ENCODE assay signal across 8 cellular contexts in the genomic region with DNA sequence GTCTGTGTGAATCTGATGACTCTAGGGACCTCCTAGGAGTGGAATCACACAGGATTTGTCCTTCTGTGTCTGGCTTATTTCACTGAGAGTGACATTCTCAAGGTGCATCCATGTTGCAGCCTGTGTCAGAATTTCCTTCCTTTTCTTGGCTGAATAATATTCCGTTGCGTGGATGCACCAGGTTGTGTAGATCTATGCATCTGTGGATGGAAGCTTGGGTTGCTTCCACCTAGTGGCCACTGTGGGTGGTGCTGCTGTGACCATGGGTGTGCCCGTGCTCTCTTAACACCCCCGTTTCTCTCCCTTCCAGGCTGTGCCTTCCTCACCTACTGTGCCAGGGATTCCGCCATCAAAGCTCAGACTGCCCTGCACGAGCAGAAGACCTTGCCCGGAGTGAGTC. TPM values are rescaled to one million over a fixed set of nuclear protein-coding genes. Genes with fewer than 3 reads are reported as not detected.
DNase-seq lines count a peak whose midpoint lies in the region; ATAC-seq, FAIRE-seq and TF ChIP-seq lines count a peak whose summit lies in the region.

No MANE protein-coding gene starts in this region.

- no peaks in the 10 kb centered on the region for H3K36me3 Mint-ChIP-seq in CD4-positive, CD25-positive, alpha-beta regulatory T cell
- peaks cover 1 to 2% of the 10 kb centered on the region in 2 donors for H3K36me3 Mint-ChIP-seq in activated T-cell treated with anti-CD3 and anti-CD28 coated beads, Interleukin-2, amount 50 U/mL, for 72 hours (ENCODE audit: insufficient read depth in 2 of 2)

- dilution Hi-C loops in keratinocyte (cut with MboI; ENCODE audit: extremely low pct_ligation_motif_present, low sequenced_read_pairs), result no loop called here

- H3K4me3 Mint-ChIP-seq in CD4-positive, CD25-positive, alpha-beta regulatory T cell, result no peak overlapping the region
- no peak overlapping the region for H3K4me3 Mint-ChIP-seq in activated T-cell treated with anti-CD3 and anti-CD28 coated beads, Interleukin-2, amount 50 U/mL, for 72 hours

- no peak for FAIRE-seq in keratinocyte (lab: Jason Lieb, UNC)

- no peaks in the 10 kb centered on the region for H3K4me1 Mint-ChIP-seq in CD4-positive, CD25-positive, alpha-beta regulatory T cell
- no peaks in the 10 kb centered on the region for H3K4me1 Mint-ChIP-seq in activated T-cell treated with anti-CD3 and anti-CD28 coated beads, Interleukin-2, amount 50 U/mL, for 72 hours (ENCODE audit: low read depth)

- no peak overlapping the region for H3K4me3 ChIP-seq in CD4-positive, CD25-positive, alpha-beta regulatory T cell (ENCODE audit: low read depth, low read length)
- H3K4me3 ChIP-seq in MM.1S (ENCODE audit: low read length) (no peak overlapping the region), keratinocyte (ENCODE audit: control insufficient read depth in 2 of 3, extremely low read depth in 1 of 3, insufficient read depth in 2 of 3, low read depth in 1 of 3, low read length in 3 of 3) (no peak overlapping the region), upper lobe of right lung (no peak overlapping the region)

- no peaks in the 10 kb centered on the region for H3K9me2 ChIP-seq in MM.1S (replicated peaks; ENCODE audit: insufficient read depth, low read length)

- H3K4me2 ChIP-seq in MM.1S (ENCODE audit: low read depth, low read length) (no peak overlapping the region), keratinocyte (ENCODE audit: control insufficient read depth, extremely low read depth, insufficient read depth, low read depth, low read length) (no peak overlapping the region)

- H3K27me3 ChIP-seq in CD4-positive, CD25-positive, alpha-beta regulatory T cell (ENCODE audit: control insufficient read depth, insufficient read depth, low read length), result no peaks in the 10 kb centered on the region
- H3K27me3 ChIP-seq in MM.1S (replicated peaks; ENCODE audit: insufficient read depth, low read length), result peaks cover 69% of the 10 kb centered on the region
- H3K27me3 ChIP-seq in keratinocyte (ENCODE audit: control insufficient read depth, extremely low read depth, insufficient read depth, low read length), result no peaks in the 10 kb centered on the region
- peaks cover 6% of the 10 kb centered on the region for H3K27me3 ChIP-seq in upper lobe of right lung

- H4K20me1 ChIP-seq in MM.1S (ENCODE audit: insufficient read depth, low read length) (no peaks in the 10 kb centered on the region), keratinocyte (ENCODE audit: control insufficient read depth, extremely low read depth, insufficient read depth, low read length) (no peaks in the 10 kb centered on the region)

- H3K36me3 ChIP-seq in CD4-positive, CD25-positive, alpha-beta regulatory T cell (ENCODE audit: control insufficient read depth, insufficient read depth, low read length), result no peaks in the 10 kb centered on the region
- H3K36me3 ChIP-seq in MM.1S (replicated peaks; ENCODE audit: insufficient read depth, low read length) (no peaks in the 10 kb centered on the region), keratinocyte (ENCODE audit: control insufficient read depth in 2 of 2, extremely low read depth in 1 of 2, insufficient read depth in 2 of 2, low read length in 2 of 2) (no peaks in the 10 kb centered on the region), upper lobe of right lung (no peaks in the 10 kb centered on the region)

- intact Hi-C loops in upper lobe of right lung (cut with DNase I), result no loop called here

- H2AFZ ChIP-seq in MM.1S (ENCODE audit: low read length) (no peak overlapping the region), keratinocyte (ENCODE audit: control insufficient read depth, low read length) (no peak overlapping the region)

- peak; percentile 37 to 45 for ATAC-seq in CD4-positive, CD25-positive, alpha-beta regulatory T cell (ENCODE audit: low read depth in 2 of 2)
- ATAC-seq in activated T-cell treated with anti-CD3 and anti-CD28 coated beads, Interleukin-2, amount 50 U/mL, for 72 hours (replicated peaks in 1 of 2), result peak in 1 of 2 donors; percentile 45
- peak; percentile 80 for ATAC-seq in upper lobe of right lung

- no peak overlapping the region for H3K27ac ChIP-seq in CD4-positive, CD25-positive, alpha-beta regulatory T cell (ENCODE audit: insufficient read depth, low read length, poor library complexity, severe bottlenecking)
- H3K27ac ChIP-seq in MM.1S (ENCODE audit: low read length) (no peak overlapping the region), keratinocyte (ENCODE audit: control insufficient read depth, insufficient read depth, low read length) (no peak overlapping the region), upper lobe of right lung (no peak overlapping the region)

- peaks cover 5 to 11% of the 10 kb centered on the region in 2 experiments for H3K9me3 ChIP-seq in CD4-positive, CD25-positive, alpha-beta regulatory T cell (ENCODE audit: control insufficient read depth in 2 of 2, low read length in 2 of 2)
- H3K9me3 ChIP-seq in MM.1S (replicated peaks; ENCODE audit: insufficient read depth, low read length), result no peaks in the 10 kb centered on the region
- no peaks in the 10 kb centered on the region for H3K9me3 ChIP-seq in keratinocyte (ENCODE audit: control insufficient read depth, low read depth, low read length)
- no peaks in the 10 kb centered on the region for H3K9me3 ChIP-seq in upper lobe of right lung

- peaks cover 8% of the 10 kb centered on the region for H3K27me3 Mint-ChIP-seq in CD4-positive, CD25-positive, alpha-beta regulatory T cell
- peaks cover 36% of the 10 kb centered on the region for H3K27me3 Mint-ChIP-seq in activated T-cell treated with anti-CD3 and anti-CD28 coated beads, Interleukin-2, amount 50 U/mL, for 72 hours (ENCODE audit: low read depth)

- H3K9ac ChIP-seq in MM.1S (ENCODE audit: low read length), result no peak overlapping the region
- H3K9ac ChIP-seq in keratinocyte (ENCODE audit: control insufficient read depth, extremely low read depth, insufficient read depth, low read length), result no peak overlapping the region

- no peaks in the 10 kb centered on the region for H3F3A ChIP-seq in MM.1S (ENCODE audit: insufficient read depth, low read length)

- no peaks in the 10 kb centered on the region for H3K79me2 ChIP-seq in MM.1S (ENCODE audit: low read length)
- no peaks in the 10 kb centered on the region for H3K79me2 ChIP-seq in keratinocyte (ENCODE audit: control insufficient read depth, insufficient read depth, low read length)

- H3K4me1 ChIP-seq in CD4-positive, CD25-positive, alpha-beta regulatory T cell (ENCODE audit: control insufficient read depth, insufficient read depth, low read length, poor library complexity, severe bottlenecking), result no peaks in the 10 kb centered on the region
- H3K4me1 ChIP-seq in MM.1S (ENCODE audit: low read length) (no peaks in the 10 kb centered on the region), keratinocyte (ENCODE audit: control insufficient read depth, extremely low read depth, insufficient read depth, low read length) (no peaks in the 10 kb centered on the region), upper lobe of right lung (no peaks in the 10 kb centered on the region)

- H3K27ac Mint-ChIP-seq in CD4-positive, CD25-positive, alpha-beta regulatory T cell, result no peak overlapping the region
- H3K27ac Mint-ChIP-seq in activated T-cell treated with anti-CD3 and anti-CD28 coated beads, Interleukin-2, amount 50 U/mL, for 72 hours, result no peak overlapping the region

- peak; percentile 71 for TF ChIP-seq CTCF in MM.1S (IDR thresholded peaks at IDR 0.05; ENCODE audit: low read length)
- TF ChIP-seq CTCF in keratinocyte (optimal IDR thresholded peaks at IDR 0.05 in 1 of 3, IDR thresholded peaks at IDR 0.05 in 1 of 3, conservative IDR thresholded peaks at IDR 0.05 in 1 of 3; ENCODE audit: extremely low read depth in 1 of 3, insufficient read depth in 2 of 3, low read length in 3 of 3), result peak; percentile 64 to 77 (median 75)
- TF ChIP-seq CTCF in upper lobe of right lung (IDR thresholded peaks at IDR 0.05), result peak; percentile 57

- no peaks in the 10 kb centered on the region for H3K9me1 ChIP-seq in keratinocyte (ENCODE audit: control insufficient read depth, extremely low read depth, insufficient read depth, low read length)

- peak in 2 of 3 donors; percentile 24 to 27 for DNase-seq in CD4-positive, CD25-positive, alpha-beta regulatory T cell
- DNase-seq in MM.1S (no peak), keratinocyte (ENCODE audit: low read depth, low spot score) (no peak), upper lobe of right lung (no peak), NCI-H2107 treated with DMSO at 0.1 percent for 48 hours (lab: John Stamatoyannopoulos, UW; ENCODE audit: unreplicated experiment) (no peak), NCI-H2171 treated with DMSO at 0.1 percent for 48 hours (lab: John Stamatoyannopoulos, UW) (no peak), nucleus accumbens (lab: John Stamatoyannopoulos, UW) (no peak)
- peak; percentile 43 to 49 for DNase-seq in activated T-cell treated with anti-CD3 and anti-CD28 coated beads, Interleukin-2, amount 50 U/mL, for 72 hours

- H3K9me3 Mint-ChIP-seq in CD4-positive, CD25-positive, alpha-beta regulatory T cell, result peaks cover 0 to 16% (median 3%) of the 10 kb centered on the region in 7 donors
- H3K9me3 Mint-ChIP-seq in activated T-cell treated with anti-CD3 and anti-CD28 coated beads, Interleukin-2, amount 50 U/mL, for 72 hours, result peaks cover 6 to 10% of the 10 kb centered on the region in 2 donors

RNA-seq across cellular contexts. Expression of a gene that starts 26.2 kb away (rescaled TPM):
- 0.17 TPM for total RNA-seq in CD4-positive, CD25-positive, alpha-beta regulatory T cell
- polyA plus RNA-seq in CD4-positive, CD25-positive, alpha-beta regulatory T cell, result not detected
- total RNA-seq in activated T-cell treated with anti-CD3 and anti-CD28 coated beads, Interleukin-2, amount 50 U/mL, for 72 hours, result under 1 TPM; 0.17 to 0.42 TPM
- 0.04 to 0.05 TPM (median 0.04 TPM) in 3 replicates for polyA plus RNA-seq in keratinocyte
- polyA plus RNA-seq in keratinocyte (2011; ENCODE audit: low read depth), result not detected
- polyA plus RNA-seq in keratinocyte (2011; cell fraction: cytosol; rRNA removed), result 0.03 and 0.06 TPM in 2 replicates
- 0.34 and 0.39 TPM in 2 replicates for polyA plus RNA-seq in keratinocyte (2011; cell fraction: nucleus; rRNA removed)
- 0.15 TPM in 1 of 2 replicates, not detected in the other for polyA plus RNA-seq in keratinocyte (2012; ENCODE audit: low replicate concordance)
- polyA minus RNA-seq in keratinocyte, result 0.10 to 0.67 TPM in 2 of 3 replicates, not detected in the other
- not detected for polyA minus RNA-seq in keratinocyte (2011; cell fraction: cytosol; rRNA and poly(A)+ RNA removed)
- polyA minus RNA-seq in keratinocyte (2011; cell fraction: nucleus; rRNA and poly(A)+ RNA removed), result not detected in 2 replicates
- not detected for total RNA-seq in upper lobe of right lung

Comparison
In these comparisons a context has a peak if more than half of its experiments do, and no peak if none do; other contexts are left out.
1. DNase-seq: peak in CD4-positive, CD25-positive, alpha-beta regulatory T cell (2 of 3) and activated T-cell treated with anti-CD3 and anti-CD28 coated beads, Interleukin-2, amount 50 U/mL, for 72 hours (2 of 2); none in MM.1S (single experiment), keratinocyte (single experiment), upper lobe of right lung (single experiment), NCI-H2107 treated with DMSO at 0.1 percent for 48 hours (single experiment), NCI-H2171 treated with DMSO at 0.1 percent for 48 hours (single experiment) and nucleus accumbens (0 of 56).
2. Peak in every context shown above with its lines, with median percentiles within 50 percentile points of each other: CTCF ChIP-seq.